Comparison of ENCODE assay signal across 8 cellular contexts in the genomic region with DNA sequence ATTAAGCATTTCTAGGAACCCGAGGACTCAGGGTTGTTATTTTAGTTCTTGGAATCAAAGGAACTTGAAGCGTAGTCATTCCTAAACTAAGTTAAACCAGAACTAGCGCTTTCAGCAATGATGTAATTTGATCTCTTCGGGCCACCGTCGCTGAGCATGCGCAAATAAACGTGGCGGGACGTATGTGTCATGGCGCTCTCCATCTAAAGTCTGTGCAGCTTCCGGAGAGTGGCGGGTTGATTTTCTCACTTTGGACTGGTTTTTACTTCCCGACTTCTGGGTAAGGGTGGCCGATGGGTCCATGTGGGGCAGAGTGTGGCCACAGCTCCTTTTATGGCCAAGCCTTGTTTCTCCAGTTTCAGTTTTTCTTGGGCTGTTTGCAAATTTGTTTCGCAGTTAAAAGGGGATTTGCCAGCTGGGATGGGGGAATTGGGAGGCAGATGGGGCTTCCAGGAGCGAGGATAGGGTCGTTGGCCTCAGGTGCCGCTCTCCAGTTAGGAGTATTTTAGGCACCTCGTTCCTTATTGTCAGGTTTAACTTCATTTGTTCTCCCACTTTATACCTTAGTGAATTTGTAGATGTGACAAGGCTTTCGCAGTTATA. TPM values are rescaled to one million over a fixed set of nuclear protein-coding genes. Genes with fewer than 3 reads are reported as not detected.
DNase-seq lines count a peak whose midpoint lies in the region; ATAC-seq and FAIRE-seq lines count a peak whose summit lies in the region.

A gene (plus strand): TSS at position 163 of the 603 bp plus-strand sequence. CDS start 11,894 bp downstream, outside the sequence.

- peak; percentile 77 for FAIRE-seq in HTR-8/SVneo (lab: Jason Lieb, UNC)

- peak; percentile 93 for DNase-seq in COLO829 (ENCODE audit: low spot score)
- peak; percentile 77 for DNase-seq in HTR-8/SVneo (ENCODE audit: insufficient read length, low spot score)
- DNase-seq in NOMO-1 treated with dmso at 0.1 percent for 144 hours (lab: John Stamatoyannopoulos, UW; ENCODE audit: unreplicated experiment) = peak; percentile 84
- DNase-seq in activated CD8-positive, alpha-beta memory T cell treated with anti-CD3 and anti-CD28 coated beads for 48 hours (ENCODE audit: low read depth in 2 of 3, low spot score in 2 of 3) = peak; percentile 59 to 69 (median 60)
- peak; percentile 92 for DNase-seq in mesenteric fat pad (ENCODE audit: low spot score)
- DNase-seq in stimulated activated CD8-positive, alpha-beta memory T cell treated with anti-CD3 and anti-CD28 coated beads, Interleukin-15, amount 100 ng/mL, for 24 hours (ENCODE audit: low read depth) = peak; percentile 69

- ATAC-seq in GM21367 (IDR thresholded peaks at IDR 0.05; ENCODE audit: unreplicated experiment) = peak; percentile 79

- in situ Hi-C loops in endometrial microvascular endothelial cells (cut with HindIII; ENCODE audit: inconsistent ontology term, low pct_unique_long_range_greater_than_20kb, low sequenced_read_pairs) = loop anchor here (25.0 kb wide), 1 partner anchor 122 kb away; a partner anchor contains a TSS

RNA-seq across cellular contexts. Expression of the gene that starts here (rescaled TPM):
- 15.4 TPM for total RNA-seq in endometrial microvascular endothelial cells (ENCODE audit: inconsistent ontology term)
- total RNA-seq in mesenteric fat pad = 13.2 TPM

Comparison
In these comparisons a context has a peak if more than half of its experiments do, and no peak if none do; other contexts are left out.
1. Peak in every context shown above with its lines: DNase-seq and ATAC-seq.